1 cellular context compared by ENCODE assay signal in the genomic region with DNA sequence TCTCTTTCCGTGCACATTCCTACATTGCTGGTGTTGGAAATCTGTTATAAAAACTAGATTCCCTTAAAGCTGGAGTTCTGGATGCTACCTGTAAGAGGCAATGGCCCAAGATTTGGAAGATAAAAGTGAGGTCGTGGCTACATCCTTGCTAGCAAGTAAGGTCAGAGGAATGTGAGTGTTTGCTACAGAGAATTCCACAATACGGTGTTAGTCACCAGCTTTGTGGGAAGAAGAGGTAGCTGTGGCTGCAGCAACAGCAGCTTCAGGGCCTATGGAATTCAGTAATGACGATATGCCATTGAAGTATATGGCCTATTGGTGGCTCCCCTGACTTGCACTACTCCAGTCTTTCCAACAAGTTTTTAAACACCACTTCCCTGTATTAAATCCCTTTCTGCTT.
TF ChIP-seq lines count a peak whose summit lies in the region.

No MANE protein-coding gene starts in this region.

TF ChIP-seq in WTC11, 78 proteins besides CTCF, POLR2A, EP300 and RAD21 (continued from another document):
- TF ChIP-seq, protein P1, sequence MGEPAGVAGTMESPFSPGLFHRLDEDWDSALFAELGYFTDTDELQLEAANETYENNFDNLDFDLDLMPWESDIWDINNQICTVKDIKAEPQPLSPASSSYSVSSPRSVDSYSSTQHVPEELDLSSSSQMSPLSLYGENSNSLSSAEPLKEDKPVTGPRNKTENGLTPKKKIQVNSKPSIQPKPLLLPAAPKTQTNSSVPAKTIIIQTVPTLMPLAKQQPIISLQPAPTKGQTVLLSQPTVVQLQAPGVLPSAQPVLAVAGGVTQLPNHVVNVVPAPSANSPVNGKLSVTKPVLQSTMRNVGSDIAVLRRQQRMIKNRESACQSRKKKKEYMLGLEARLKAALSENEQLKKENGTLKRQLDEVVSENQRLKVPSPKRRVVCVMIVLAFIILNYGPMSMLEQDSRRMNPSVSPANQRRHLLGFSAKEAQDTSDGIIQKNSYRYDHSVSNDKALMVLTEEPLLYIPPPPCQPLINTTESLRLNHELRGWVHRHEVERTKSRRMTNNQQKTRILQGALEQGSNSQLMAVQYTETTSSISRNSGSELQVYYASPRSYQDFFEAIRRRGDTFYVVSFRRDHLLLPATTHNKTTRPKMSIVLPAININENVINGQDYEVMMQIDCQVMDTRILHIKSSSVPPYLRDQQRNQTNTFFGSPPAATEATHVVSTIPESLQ (CRISPR knock-in tag; IDR thresholded peaks at IDR 0.05): no peak
- TF ChIP-seq ZNF423 (CRISPR knock-in tag; IDR thresholded peaks at IDR 0.05) (no peak), ZNF416 (CRISPR knock-in tag; IDR thresholded peaks at IDR 0.05) (no peak), ZNF263 (CRISPR knock-in tag; IDR thresholded peaks at IDR 0.05; ENCODE audit: low read depth) (no peak), GTF2I (CRISPR knock-in tag; conservative IDR thresholded peaks at IDR 0.05) (no peak), TEAD4 (CRISPR knock-in tag; IDR thresholded peaks at IDR 0.05) (no peak), NR3C1 (CRISPR knock-in tag; conservative IDR thresholded peaks at IDR 0.05; ENCODE audit: low read depth) (no peak), ZNF512 (CRISPR knock-in tag; IDR thresholded peaks at IDR 0.05; ENCODE audit: borderline replicate concordance) (no peak)
- TF ChIP-seq, protein P2, sequence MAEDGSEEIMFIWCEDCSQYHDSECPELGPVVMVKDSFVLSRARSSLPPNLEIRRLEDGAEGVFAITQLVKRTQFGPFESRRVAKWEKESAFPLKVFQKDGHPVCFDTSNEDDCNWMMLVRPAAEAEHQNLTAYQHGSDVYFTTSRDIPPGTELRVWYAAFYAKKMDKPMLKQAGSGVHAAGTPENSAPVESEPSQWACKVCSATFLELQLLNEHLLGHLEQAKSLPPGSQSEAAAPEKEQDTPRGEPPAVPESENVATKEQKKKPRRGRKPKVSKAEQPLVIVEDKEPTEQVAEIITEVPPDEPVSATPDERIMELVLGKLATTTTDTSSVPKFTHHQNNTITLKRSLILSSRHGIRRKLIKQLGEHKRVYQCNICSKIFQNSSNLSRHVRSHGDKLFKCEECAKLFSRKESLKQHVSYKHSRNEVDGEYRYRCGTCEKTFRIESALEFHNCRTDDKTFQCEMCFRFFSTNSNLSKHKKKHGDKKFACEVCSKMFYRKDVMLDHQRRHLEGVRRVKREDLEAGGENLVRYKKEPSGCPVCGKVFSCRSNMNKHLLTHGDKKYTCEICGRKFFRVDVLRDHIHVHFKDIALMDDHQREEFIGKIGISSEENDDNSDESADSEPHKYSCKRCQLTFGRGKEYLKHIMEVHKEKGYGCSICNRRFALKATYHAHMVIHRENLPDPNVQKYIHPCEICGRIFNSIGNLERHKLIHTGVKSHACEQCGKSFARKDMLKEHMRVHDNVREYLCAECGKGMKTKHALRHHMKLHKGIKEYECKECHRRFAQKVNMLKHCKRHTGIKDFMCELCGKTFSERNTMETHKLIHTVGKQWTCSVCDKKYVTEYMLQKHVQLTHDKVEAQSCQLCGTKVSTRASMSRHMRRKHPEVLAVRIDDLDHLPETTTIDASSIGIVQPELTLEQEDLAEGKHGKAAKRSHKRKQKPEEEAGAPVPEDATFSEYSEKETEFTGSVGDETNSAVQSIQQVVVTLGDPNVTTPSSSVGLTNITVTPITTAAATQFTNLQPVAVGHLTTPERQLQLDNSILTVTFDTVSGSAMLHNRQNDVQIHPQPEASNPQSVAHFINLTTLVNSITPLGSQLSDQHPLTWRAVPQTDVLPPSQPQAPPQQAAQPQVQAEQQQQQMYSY (CRISPR knock-in tag; IDR thresholded peaks at IDR 0.05): no peak
- TF ChIP-seq, protein P3, sequence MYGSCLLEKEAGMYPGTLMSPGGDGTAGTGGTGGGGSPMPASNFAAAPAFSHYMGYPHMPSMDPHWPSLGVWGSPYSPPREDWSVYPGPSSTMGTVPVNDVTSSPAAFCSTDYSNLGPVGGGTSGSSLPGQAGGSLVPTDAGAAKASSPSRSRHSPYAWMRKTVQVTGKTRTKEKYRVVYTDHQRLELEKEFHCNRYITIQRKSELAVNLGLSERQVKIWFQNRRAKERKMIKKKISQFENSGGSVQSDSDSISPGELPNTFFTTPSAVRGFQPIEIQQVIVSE (CRISPR knock-in tag; IDR thresholded peaks at IDR 0.05; ENCODE audit: borderline replicate concordance): no peak
- TF ChIP-seq, protein P4, sequence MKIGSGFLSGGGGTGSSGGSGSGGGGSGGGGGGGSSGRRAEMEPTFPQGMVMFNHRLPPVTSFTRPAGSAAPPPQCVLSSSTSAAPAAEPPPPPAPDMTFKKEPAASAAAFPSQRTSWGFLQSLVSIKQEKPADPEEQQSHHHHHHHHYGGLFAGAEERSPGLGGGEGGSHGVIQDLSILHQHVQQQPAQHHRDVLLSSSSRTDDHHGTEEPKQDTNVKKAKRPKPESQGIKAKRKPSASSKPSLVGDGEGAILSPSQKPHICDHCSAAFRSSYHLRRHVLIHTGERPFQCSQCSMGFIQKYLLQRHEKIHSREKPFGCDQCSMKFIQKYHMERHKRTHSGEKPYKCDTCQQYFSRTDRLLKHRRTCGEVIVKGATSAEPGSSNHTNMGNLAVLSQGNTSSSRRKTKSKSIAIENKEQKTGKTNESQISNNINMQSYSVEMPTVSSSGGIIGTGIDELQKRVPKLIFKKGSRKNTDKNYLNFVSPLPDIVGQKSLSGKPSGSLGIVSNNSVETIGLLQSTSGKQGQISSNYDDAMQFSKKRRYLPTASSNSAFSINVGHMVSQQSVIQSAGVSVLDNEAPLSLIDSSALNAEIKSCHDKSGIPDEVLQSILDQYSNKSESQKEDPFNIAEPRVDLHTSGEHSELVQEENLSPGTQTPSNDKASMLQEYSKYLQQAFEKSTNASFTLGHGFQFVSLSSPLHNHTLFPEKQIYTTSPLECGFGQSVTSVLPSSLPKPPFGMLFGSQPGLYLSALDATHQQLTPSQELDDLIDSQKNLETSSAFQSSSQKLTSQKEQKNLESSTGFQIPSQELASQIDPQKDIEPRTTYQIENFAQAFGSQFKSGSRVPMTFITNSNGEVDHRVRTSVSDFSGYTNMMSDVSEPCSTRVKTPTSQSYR (CRISPR knock-in tag; IDR thresholded peaks at IDR 0.05): no peak
- TF ChIP-seq, protein P5, sequence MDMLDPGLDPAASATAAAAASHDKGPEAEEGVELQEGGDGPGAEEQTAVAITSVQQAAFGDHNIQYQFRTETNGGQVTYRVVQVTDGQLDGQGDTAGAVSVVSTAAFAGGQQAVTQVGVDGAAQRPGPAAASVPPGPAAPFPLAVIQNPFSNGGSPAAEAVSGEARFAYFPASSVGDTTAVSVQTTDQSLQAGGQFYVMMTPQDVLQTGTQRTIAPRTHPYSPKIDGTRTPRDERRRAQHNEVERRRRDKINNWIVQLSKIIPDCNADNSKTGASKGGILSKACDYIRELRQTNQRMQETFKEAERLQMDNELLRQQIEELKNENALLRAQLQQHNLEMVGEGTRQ (CRISPR knock-in tag; IDR thresholded peaks at IDR 0.05): no peak
- TF ChIP-seq, protein P6, sequence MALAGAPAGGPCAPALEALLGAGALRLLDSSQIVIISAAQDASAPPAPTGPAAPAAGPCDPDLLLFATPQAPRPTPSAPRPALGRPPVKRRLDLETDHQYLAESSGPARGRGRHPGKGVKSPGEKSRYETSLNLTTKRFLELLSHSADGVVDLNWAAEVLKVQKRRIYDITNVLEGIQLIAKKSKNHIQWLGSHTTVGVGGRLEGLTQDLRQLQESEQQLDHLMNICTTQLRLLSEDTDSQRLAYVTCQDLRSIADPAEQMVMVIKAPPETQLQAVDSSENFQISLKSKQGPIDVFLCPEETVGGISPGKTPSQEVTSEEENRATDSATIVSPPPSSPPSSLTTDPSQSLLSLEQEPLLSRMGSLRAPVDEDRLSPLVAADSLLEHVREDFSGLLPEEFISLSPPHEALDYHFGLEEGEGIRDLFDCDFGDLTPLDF (CRISPR knock-in tag; IDR thresholded peaks at IDR 0.05): no peak
